Comparison of ENCODE assay signal across 26 cellular contexts in genomic region chr13:108807841-108808240, GRCh38.
"Had no signal": no experiment of that assay in that cellular context is flagged by ENCODE, and none has a peak within 500 bp of the region (broad histone marks: within the 10 kb centered on the region; RNA-seq: fewer than 3 reads in every experiment).

No MANE protein-coding gene starts in this region.

- H3K27ac ChIP-seq: colonic mucosa, epithelial cell of prostate, gastrocnemius medialis, neural progenitor cell, parathyroid adenoma, right lobe of liver, suprapubic skin, transverse colon, upper lobe of right lung, uterus had no signal

- H2AFZ ChIP-seq: neural progenitor cell, parathyroid adenoma had no signal

- H3K4me2 ChIP-seq: neural progenitor cell had no signal

- H3K9me3 Mint-ChIP-seq: dendritic cell treated with granulocyte-macrophage colony-stimulating factor and Interleukin-4, amounts not matched to agents 40 ng/mL and 50 ng/mL, for 4 days; memory B cell; mesothelial cell of epicardium; nephron; neural progenitor cell; stimulated activated naive B cell treated with anti-CD40 and anti-IgM and Interleukin-4, amounts not matched to agents 10 μg/mL and 1 μg/mL and 100 μg/mL, for 72 hours; stimulated activated naive CD8-positive, alpha-beta T cell treated with anti-CD3 and anti-CD28 coated beads, Interleukin-15, Interleukin-2, amounts not matched to agents 100 ng/mL and 50 ng/mL, for 24 hours had no signal

- H3K4me1 Mint-ChIP-seq: memory B cell; naive thymus-derived CD4-positive, alpha-beta T cell; stimulated activated naive B cell treated with anti-CD40 and anti-IgM and Interleukin-4, amounts not matched to agents 10 μg/mL and 1 μg/mL and 100 μg/mL, for 72 hours had no signal

- H3K36me3 Mint-ChIP-seq: memory B cell; mesothelial cell of epicardium; naive thymus-derived CD4-positive, alpha-beta T cell; neural progenitor cell; stimulated activated naive B cell treated with anti-CD40 and anti-IgM and Interleukin-4, amounts not matched to agents 10 μg/mL and 1 μg/mL and 100 μg/mL, for 72 hours had no signal

- DNase-seq: colonic mucosa; effector CD8-positive, alpha-beta T cell; endodermal cell; gastrocnemius medialis; head of caudate nucleus; kidney; naive thymus-derived CD4-positive, alpha-beta T cell; right lobe of liver; small intestine; stimulated activated CD4-positive, alpha-beta T cell treated with anti-CD3 and anti-CD28 coated beads, Interleukin-15, amount 100 ng/mL, for 24 hours; stimulated activated CD4-positive, alpha-beta T cell treated with anti-CD3 and anti-CD28 coated beads, Interleukin-2, amount 100 ng/mL, for 48 hours; stimulated activated naive B cell treated with anti-CD40 and anti-IgM and Interleukin-4, amounts not matched to agents 10 μg/mL and 1 μg/mL and 100 μg/mL, for 72 hours; transverse colon; upper lobe of right lung; uterus had no signal

- H3K36me3 ChIP-seq: colonic mucosa, gastrocnemius medialis, neural progenitor cell, right lobe of liver, suprapubic skin, transverse colon, upper lobe of right lung, uterus had no signal

- H3K4me3 ChIP-seq: colonic mucosa, gastrocnemius medialis, lung, neural progenitor cell, right lobe of liver, suprapubic skin, transverse colon, upper lobe of right lung, uterus had no signal

- H3K9me3 ChIP-seq: colonic mucosa, gastrocnemius medialis, right lobe of liver, suprapubic skin, transverse colon, upper lobe of right lung, uterus had no signal

- H3K4me1 ChIP-seq: colonic mucosa, gastrocnemius medialis, neural progenitor cell, parathyroid adenoma, right lobe of liver, suprapubic skin, transverse colon, upper lobe of right lung, uterus had no signal

- H3K9ac ChIP-seq: neural progenitor cell, parathyroid adenoma had no signal

- H3K27me3 ChIP-seq: colonic mucosa, gastrocnemius medialis, neural progenitor cell, right lobe of liver, suprapubic skin, transverse colon, upper lobe of right lung, uterus had no signal

- H3K4me3 Mint-ChIP-seq: dendritic cell treated with granulocyte-macrophage colony-stimulating factor and Interleukin-4, amounts not matched to agents 40 ng/mL and 50 ng/mL, for 4 days; endodermal cell; memory B cell; mesothelial cell of epicardium; naive thymus-derived CD4-positive, alpha-beta T cell; nephron; neural progenitor cell; stimulated activated naive B cell treated with anti-CD40 and anti-IgM and Interleukin-4, amounts not matched to agents 10 μg/mL and 1 μg/mL and 100 μg/mL, for 72 hours; stimulated activated naive CD8-positive, alpha-beta T cell treated with anti-CD3 and anti-CD28 coated beads, Interleukin-15, Interleukin-2, amounts not matched to agents 100 ng/mL and 50 ng/mL, for 24 hours had no signal

- H3K27ac Mint-ChIP-seq: dendritic cell treated with granulocyte-macrophage colony-stimulating factor and Interleukin-4, amounts not matched to agents 40 ng/mL and 50 ng/mL, for 4 days; endodermal cell; memory B cell; mesothelial cell of epicardium; naive thymus-derived CD4-positive, alpha-beta T cell; nephron; neural progenitor cell; progenitor cell of endocrine pancreas; stimulated activated naive B cell treated with anti-CD40 and anti-IgM and Interleukin-4, amounts not matched to agents 10 μg/mL and 1 μg/mL and 100 μg/mL, for 72 hours; stimulated activated naive CD8-positive, alpha-beta T cell treated with anti-CD3 and anti-CD28 coated beads, Interleukin-15, Interleukin-2, amounts not matched to agents 100 ng/mL and 50 ng/mL, for 24 hours had no signal

- H3K27me3 Mint-ChIP-seq: dendritic cell treated with granulocyte-macrophage colony-stimulating factor and Interleukin-4, amounts not matched to agents 40 ng/mL and 50 ng/mL, for 4 days; memory B cell; progenitor cell of endocrine pancreas; stimulated activated naive B cell treated with anti-CD40 and anti-IgM and Interleukin-4, amounts not matched to agents 10 μg/mL and 1 μg/mL and 100 μg/mL, for 72 hours; stimulated activated naive CD8-positive, alpha-beta T cell treated with anti-CD3 and anti-CD28 coated beads, Interleukin-15, Interleukin-2, amounts not matched to agents 100 ng/mL and 50 ng/mL, for 24 hours had no signal
